9 cellular contexts compared by ENCODE assay signal in genomic region chr6:149938013-149938570, GRCh38. TPM values are rescaled to one million over a fixed set of nuclear protein-coding genes. Genes with fewer than 3 reads are reported as not detected.
DNase-seq lines count a peak whose midpoint lies in the region; ATAC-seq and TF ChIP-seq lines count a peak whose summit lies in the region.
"Not testable (repeated sequence)": the region's sequence is repeated elsewhere in the genome, so short reads cannot be mapped to it uniquely, and the experiment has no call there.
"Had no signal": no experiment of that assay in that cellular context is flagged by ENCODE, and none has a peak within 500 bp of the region (broad histone marks: within the 10 kb centered on the region; RNA-seq: fewer than 3 reads in every experiment).

No MANE protein-coding gene starts in this region.

- not testable (repeated sequence) for H3K27ac ChIP-seq in ACC112 (ENCODE audit: low read depth, low read length); coronary artery; heart right ventricle; muscle layer of duodenum (ENCODE audit: low read length); smooth muscle cell (ENCODE audit: low read depth)

- H3K4me3 ChIP-seq in ACC112 (ENCODE audit: low read depth, low read length) (peak overlapping the region; percentile 81), coronary artery (peak overlapping the region; percentile 56), heart right ventricle (peak overlapping the region in 9 of 10 donors; percentile 22 to 62 (median 47)), muscle layer of duodenum (ENCODE audit: low read depth in 1 of 2, low read length in 2 of 2) (peak overlapping the region; percentile 2 to 58), smooth muscle cell (peak overlapping the region; percentile 42)

- H3K27me3 ChIP-seq in ACC112 (ENCODE audit: insufficient read depth, low read length), result peaks cover 28% of the 10 kb centered on the region
- peaks cover 16 to 95% (median 81%) of the 10 kb centered on the region in 7 donors for H3K27me3 ChIP-seq in heart right ventricle
- peaks cover 70% of the 10 kb centered on the region for H3K27me3 ChIP-seq in muscle layer of duodenum (ENCODE audit: low read depth, low read length)
- H3K27me3 ChIP-seq in smooth muscle cell (ENCODE audit: low read depth), result peaks cover 84% of the 10 kb centered on the region

- not testable (repeated sequence) for H3K9me3 ChIP-seq in heart right ventricle; muscle layer of duodenum (ENCODE audit: control insufficient read depth in 1 of 2, low read length in 2 of 2); smooth muscle cell (replicated peaks; ENCODE audit: low read depth)

- peaks cover 49% of the 10 kb centered on the region for H3K4me1 Mint-ChIP-seq in HFFc6 (ENCODE audit: low read depth)
- H3K4me1 Mint-ChIP-seq in activated T-cell treated with anti-CD3 and anti-CD28 coated beads, Interleukin-2, amount 50 U/mL, for 72 hours (ENCODE audit: low read depth), result peaks cover 61% of the 10 kb centered on the region

- not testable (repeated sequence) for H3K4me1 ChIP-seq in ACC112 (ENCODE audit: control insufficient read depth, insufficient read depth, low read length, unreplicated experiment); smooth muscle cell (ENCODE audit: low read depth)
- peaks cover 5 to 31% (median 24%) of the 10 kb centered on the region in 9 donors for H3K4me1 ChIP-seq in heart right ventricle
- H3K4me1 ChIP-seq in muscle layer of duodenum (ENCODE audit: control insufficient read depth in 1 of 2, insufficient read depth in 2 of 2, low read length in 2 of 2), result peaks cover 5 to 24% of the 10 kb centered on the region in 2 donors

- H3K4me3 Mint-ChIP-seq in HFFc6, result peak overlapping the region; percentile 90
- peak overlapping the region; percentile 79 to 94 for H3K4me3 Mint-ChIP-seq in activated T-cell treated with anti-CD3 and anti-CD28 coated beads, Interleukin-2, amount 50 U/mL, for 72 hours

- WGBS in heart right ventricle, 2 donors, result 2 to 3% methylated on average over 15 of the region's 20 CpGs
- 5% methylated on average over 14 of the region's 20 CpGs for WGBS in smooth muscle cell (ENCODE audit: low lambda C conversion rate)

- not testable (repeated sequence) for H4K20me1 ChIP-seq in smooth muscle cell (ENCODE audit: low read depth)

- not testable (repeated sequence) for H3K9ac ChIP-seq in smooth muscle cell (ENCODE audit: low read depth)

- H3K9me3 Mint-ChIP-seq in HFFc6; activated T-cell treated with anti-CD3 and anti-CD28 coated beads, Interleukin-2, amount 50 U/mL, for 72 hours: not testable (repeated sequence)

- peaks cover 12% of the 10 kb centered on the region for H3K27me3 Mint-ChIP-seq in HFFc6 (ENCODE audit: insufficient read depth)
- H3K27me3 Mint-ChIP-seq in activated T-cell treated with anti-CD3 and anti-CD28 coated beads, Interleukin-2, amount 50 U/mL, for 72 hours (ENCODE audit: low read depth), result peaks cover 79% of the 10 kb centered on the region

- intact Hi-C loops in heart right ventricle (cut with DNase I), result loop anchor here in 3 of 10 donors (5.0 to 10.0 kb wide), 2 partner anchors 69 to 397 kb away; no protein-coding TSS in a partner anchor

- TF ChIP-seq CTCF in HFFc6 (IDR thresholded peaks at IDR 0.05) (peak; percentile 42), heart right ventricle (IDR thresholded peaks at IDR 0.05) (peak in 1 of 9 donors; percentile 22), smooth muscle cell (IDR thresholded peaks at IDR 0.05; ENCODE audit: borderline replicate concordance, insufficient read depth, poor library complexity, severe bottlenecking) (peak; percentile 11)
- not testable (repeated sequence) for TF ChIP-seq CTCF in coronary artery (IDR thresholded peaks at IDR 0.05)

- not testable (repeated sequence) for H3K36me3 ChIP-seq in ACC112 (ENCODE audit: insufficient read depth, low read length); heart right ventricle; muscle layer of duodenum (ENCODE audit: control insufficient read depth in 1 of 2, insufficient read depth in 2 of 2, low read length in 2 of 2); smooth muscle cell (ENCODE audit: low read depth)

- ATAC-seq in activated T-cell treated with anti-CD3 and anti-CD28 coated beads, Interleukin-2, amount 50 U/mL, for 72 hours (replicated peaks in 1 of 2), result peak; percentile 40 to 48
- not testable (repeated sequence) for ATAC-seq in heart right ventricle

- not testable (repeated sequence) for H3K79me2 ChIP-seq in ACC112 (ENCODE audit: control insufficient read depth, insufficient read depth, low read length, unreplicated experiment); smooth muscle cell (ENCODE audit: low read depth)

- not testable (repeated sequence) for DNase-seq in HFFc6; activated T-cell treated with anti-CD3 and anti-CD28 coated beads, Interleukin-2, amount 50 U/mL, for 72 hours; coronary artery (ENCODE audit: low spot score); heart right ventricle; smooth muscle cell (lab: John Stamatoyannopoulos, UW; ENCODE audit: unreplicated experiment)
- DNase-seq in RKO (ENCODE audit: low spot score), result peak; percentile 21

- peak overlapping the region; percentile 86 for H3K4me2 ChIP-seq in smooth muscle cell

- H3F3A ChIP-seq in smooth muscle cell (ENCODE audit: low read depth), result not testable (repeated sequence)

- not testable (repeated sequence) for H3K36me3 Mint-ChIP-seq in HFFc6 (ENCODE audit: low read depth); activated T-cell treated with anti-CD3 and anti-CD28 coated beads, Interleukin-2, amount 50 U/mL, for 72 hours (ENCODE audit: insufficient read depth in 2 of 2)

- H3K27ac Mint-ChIP-seq in HFFc6, result peak overlapping the region; percentile 80
- H3K27ac Mint-ChIP-seq in activated T-cell treated with anti-CD3 and anti-CD28 coated beads, Interleukin-2, amount 50 U/mL, for 72 hours, result not testable (repeated sequence)

- H2AFZ ChIP-seq in ACC112 (ENCODE audit: low read length, unreplicated experiment), result peak overlapping the region; percentile 64
- not testable (repeated sequence) for H2AFZ ChIP-seq in smooth muscle cell (ENCODE audit: low read depth)

RNA-seq across cellular contexts. Expression of gene ULBP2, which starts 3.7 kb away (rescaled TPM):
- total RNA-seq in HFFc6 (2021; fragmentation: NEBNext Ultra II Directional; extraction: Animal tissue kit (Norgen Biotek cat#: 25700)), result 10 to 100 TPM; 16.2 to 23.2 (median 19.4) TPM
- 1 to 10 TPM in 1 of 2 donors, under 1 TPM in 1; 1.00 to 1.5 TPM for total RNA-seq in activated T-cell treated with anti-CD3 and anti-CD28 coated beads, Interleukin-2, amount 50 U/mL, for 72 hours
- total RNA-seq in heart right ventricle (1 to 10 TPM in 5 of 10 donors, under 1 TPM in 5; 0.46 to 2.4 (median 1.0) TPM), smooth muscle cell (8.8 and 9.8 TPM in 2 replicates)
- polyA plus RNA-seq in heart right ventricle (1 to 10 TPM in 1 of 2 donors, not detected in 1; 2.7 TPM), smooth muscle cell (9.4 and 11.7 TPM in 2 replicates)

RNA-seq across cellular contexts. Expression of gene RAET1G, which starts 15.2 kb away (rescaled TPM):
- 1 to 10 TPM in 2 of 6 experiments, under 1 TPM in 4; 0.64 to 1.1 (median 0.83) TPM for total RNA-seq in HFFc6 (2021; fragmentation: NEBNext Ultra II Directional; extraction: Animal tissue kit (Norgen Biotek cat#: 25700))
- not detected for total RNA-seq in activated T-cell treated with anti-CD3 and anti-CD28 coated beads, Interleukin-2, amount 50 U/mL, for 72 hours
- total RNA-seq in heart right ventricle (under 1 TPM in 3 of 10 donors, not detected in 7; 0.21 to 0.37 (median 0.36) TPM), smooth muscle cell (0.31 and 2.4 TPM in 2 replicates)
- polyA plus RNA-seq in heart right ventricle (under 1 TPM in 1 of 2 donors, not detected in 1; 0.32 TPM), smooth muscle cell (0.84 and 1.7 TPM in 2 replicates)
- total RNA-seq: T-helper 1 cell treated with Interleukin-12 subunit alpha and Interleukin-12 subunit beta and Interleukin-4 antibody, amounts not matched to agents 30 ng/mL and 1 ng/mL, for 36 hours had no signal

RNA-seq across cellular contexts. Expression of gene ULBP1, which starts 25.7 kb away (rescaled TPM):
- total RNA-seq in HFFc6 (2021; fragmentation: NEBNext Ultra II Directional; extraction: Animal tissue kit (Norgen Biotek cat#: 25700)), result 10 to 100 TPM in 2 of 6 experiments, 1 to 10 TPM in 4; 8.6 to 12.7 (median 9.8) TPM
- total RNA-seq in activated T-cell treated with anti-CD3 and anti-CD28 coated beads, Interleukin-2, amount 50 U/mL, for 72 hours, result 10 to 100 TPM in 1 of 2 donors, 1 to 10 TPM in 1; 9.4 to 12.4 TPM
- total RNA-seq in heart right ventricle, result under 1 TPM; 0.13 to 0.46 (median 0.23) TPM
- polyA plus RNA-seq in heart right ventricle, result under 1 TPM; 0.07 to 0.32 TPM
- 0.72 and 1.5 TPM in 2 replicates for total RNA-seq in smooth muscle cell
- 1.5 and 1.7 TPM in 2 replicates for polyA plus RNA-seq in smooth muscle cell

RNA-seq across cellular contexts. Expression of gene RAET1E, which starts 40.2 kb away (rescaled TPM):
- total RNA-seq in HFFc6 (2021; fragmentation: NEBNext Ultra II Directional; extraction: Animal tissue kit (Norgen Biotek cat#: 25700)), result under 1 TPM in 5 of 6 experiments, not detected in 1; 0.14 to 0.41 (median 0.26) TPM
- total RNA-seq in activated T-cell treated with anti-CD3 and anti-CD28 coated beads, Interleukin-2, amount 50 U/mL, for 72 hours, result not detected
- 1 to 10 TPM in 1 of 10 donors, under 1 TPM in 6, not detected in 3; 0.15 to 1.4 (median 0.48) TPM for total RNA-seq in heart right ventricle
- polyA plus RNA-seq in heart right ventricle, result under 1 TPM; 0.29 to 0.33 TPM
- not detected in 2 replicates for total RNA-seq in smooth muscle cell
- not detected in 2 replicates for polyA plus RNA-seq in smooth muscle cell
- total RNA-seq: T-helper 1 cell treated with Interleukin-12 subunit alpha and Interleukin-12 subunit beta and Interleukin-4 antibody, amounts not matched to agents 30 ng/mL and 1 ng/mL, for 36 hours had no signal

Comparison
In these comparisons a context has a peak if more than half of its experiments do, and no peak if none do; other contexts are left out.
1. H3K4me3 ChIP-seq: peak in every context shown above with its lines; median percentile 81 in ACC112; 56 in coronary artery; 47 in heart right ventricle; 42 in smooth muscle cell; 30 in muscle layer of duodenum.